ENCODE assay signal across 10 cellular contexts in genomic region chr2:85933753-85934594, GRCh38. TPM values are rescaled to one million over a fixed set of nuclear protein-coding genes. Genes with fewer than 3 reads are reported as not detected.
DNase-seq lines count a peak whose midpoint lies in the region; ATAC-seq and TF ChIP-seq lines count a peak whose summit lies in the region.
"Had no signal": no experiment of that assay in that cellular context is flagged by ENCODE, and none has a peak within 500 bp of the region (broad histone marks: within the 10 kb centered on the region; RNA-seq: fewer than 3 reads in every experiment).

No MANE protein-coding gene starts in this region.

- no peak overlapping the region for H3K4ac ChIP-seq in neuronal stem cell (ENCODE audit: low read length)

- H2AFZ ChIP-seq in neuronal stem cell (ENCODE audit: low read length) = no peak overlapping the region

- H3K4me3 ChIP-seq in AG10803 (ENCODE audit: low read length) = no peak overlapping the region
- no peak overlapping the region for H3K4me3 ChIP-seq in Jurkat, Clone E6-1 (ENCODE audit: low read length)
- H3K4me3 ChIP-seq in astrocyte of the spinal cord (ENCODE audit: low read depth, low read length) = no peak overlapping the region
- no peak overlapping the region for H3K4me3 ChIP-seq in lung
- no peak overlapping the region for H3K4me3 ChIP-seq in neuronal stem cell (ENCODE audit: low read length in 2 of 2)
- no peak overlapping the region for H3K4me3 ChIP-seq in testis
- H3K4me3 ChIP-seq: suprapubic skin had no signal

- no peak overlapping the region for H3K18ac ChIP-seq in neuronal stem cell (ENCODE audit: low read length)

- H3K36me3 ChIP-seq in lung (ENCODE audit: control insufficient read depth in 2 of 2, insufficient read depth in 2 of 2, low read length in 2 of 2) = no peaks in the 10 kb centered on the region
- H3K36me3 ChIP-seq in neuronal stem cell (replicated peaks in 1 of 2; ENCODE audit: control insufficient read depth in 2 of 2, insufficient read depth in 2 of 2, low read length in 2 of 2) = no peaks in the 10 kb centered on the region
- no peaks in the 10 kb centered on the region for H3K36me3 ChIP-seq in testis (ENCODE audit: low read depth, missing control alignments)
- H3K36me3 ChIP-seq: suprapubic skin had no signal

- H3K4me2 ChIP-seq in neuronal stem cell (ENCODE audit: insufficient read depth, low read length, poor library complexity, severe bottlenecking) = no peak overlapping the region

- no peak overlapping the region for H3K27ac Mint-ChIP-seq in glutamatergic neuron (ENCODE audit: unreplicated experiment)

- H3K4me1 ChIP-seq in lung (ENCODE audit: control insufficient read depth in 2 of 2, insufficient read depth in 2 of 2, low read length in 2 of 2) (no peaks in the 10 kb centered on the region), neuronal stem cell (ENCODE audit: control insufficient read depth in 2 of 2, insufficient read depth in 1 of 2, low read depth in 1 of 2, low read length in 2 of 2) (peaks cover 6 to 8% of the 10 kb centered on the region in 2 donors), testis (peaks cover 36% of the 10 kb centered on the region)

- H4K91ac ChIP-seq in neuronal stem cell (ENCODE audit: low read depth, low read length, poor library complexity) = no peak overlapping the region

- H3K4me1 Mint-ChIP-seq in glutamatergic neuron (ENCODE audit: low read depth, unreplicated experiment) = peaks cover 4% of the 10 kb centered on the region

- H3K79me1 ChIP-seq in neuronal stem cell (ENCODE audit: low read depth, low read length) = no peaks in the 10 kb centered on the region

- H2BK12ac ChIP-seq in neuronal stem cell (ENCODE audit: low read length) = no peak overlapping the region

- in situ Hi-C loops in astrocyte of the spinal cord (cut with HindIII; ENCODE audit: low sequenced_read_pairs) = no loop called here

- H3K9me3 ChIP-seq in lung (ENCODE audit: control insufficient read depth in 2 of 2, insufficient read depth in 1 of 2, low read length in 1 of 2) (no peaks in the 10 kb centered on the region), neuronal stem cell (replicated peaks in 1 of 2; ENCODE audit: control insufficient read depth in 2 of 2, insufficient read depth in 1 of 2, low read depth in 1 of 2, low read length in 2 of 2) (no peaks in the 10 kb centered on the region), testis (no peaks in the 10 kb centered on the region)
- H3K9me3 ChIP-seq: suprapubic skin had no signal

- H3K23ac ChIP-seq in neuronal stem cell (ENCODE audit: low read depth, low read length, poor library complexity) = no peak overlapping the region

- H3K27me3 ChIP-seq in lung (ENCODE audit: control insufficient read depth, insufficient read depth) = no peaks in the 10 kb centered on the region
- H3K27me3 ChIP-seq in neuronal stem cell (ENCODE audit: control insufficient read depth in 3 of 3, insufficient read depth in 3 of 3, low read depth in 1 of 3, low read length in 3 of 3) = no peaks in the 10 kb centered on the region
- H3K27me3 ChIP-seq in testis = no peaks in the 10 kb centered on the region
- H3K27me3 ChIP-seq: suprapubic skin had no signal

- DNase-seq in AG10803 (ENCODE audit: low read depth) (peak; percentile 79), astrocyte of the spinal cord (ENCODE audit: low read depth, low spot score) (peak; percentile 71), lung (ENCODE audit: low spot score) (no peak), neuronal stem cell (ENCODE audit: low spot score) (no peak), glutamatergic neuron (no peak), testis (no peak)
- DNase-seq in Jurkat, Clone E6-1 (ENCODE audit: low read depth, low spot score) = peak; percentile 37
- DNase-seq: PC-3 had no signal

- H3K27ac ChIP-seq in lung (ENCODE audit: low read depth in 1 of 2, low read length in 1 of 2) (peak overlapping the region in 1 of 2 donors; percentile 26), neuronal stem cell (replicated peaks; ENCODE audit: low read length) (no peak overlapping the region), testis (peak overlapping the region in 1 of 2 donors; percentile 44)
- H3K27ac ChIP-seq: suprapubic skin had no signal

- H3K36me3 Mint-ChIP-seq in glutamatergic neuron (ENCODE audit: unreplicated experiment) = peaks cover 3% of the 10 kb centered on the region

- H4K8ac ChIP-seq in neuronal stem cell (ENCODE audit: low read depth, low read length) = no peak overlapping the region

- ATAC-seq in lung (ENCODE audit: insufficient read depth, low FRiP score) (peak; percentile 49), GM18868 (IDR thresholded peaks at IDR 0.05; ENCODE audit: unreplicated experiment) (no peak)
- ATAC-seq: PC-3 had no signal

- TF ChIP-seq CTCF in AG10803 (conservative IDR thresholded peaks at IDR 0.05; ENCODE audit: low read length) (no peak), astrocyte of the spinal cord (IDR thresholded peaks at IDR 0.05; ENCODE audit: low read depth, low read length) (no peak), lung (IDR thresholded peaks at IDR 0.05; ENCODE audit: control extremely low read depth, extremely low read depth) (no peak), glutamatergic neuron (IDR thresholded peaks at IDR 0.05; ENCODE audit: partially characterized antibody, unreplicated experiment) (no peak), testis (IDR thresholded peaks at IDR 0.05) (no peak)

- H3K14ac ChIP-seq in neuronal stem cell (ENCODE audit: low read length) = no peak overlapping the region

- 42 to 45% methylated on average over 7 of the region's 7 CpGs for WGBS in lung, 2 donors
- no CpG with 5 or more reads among the region's 7 CpGs for WGBS in neuronal stem cell (ENCODE audit: extremely low coverage in 2 of 2, insufficient read length in 2 of 2, insufficient replicate concordance in 1 of 2), 2 donors
- WGBS in testis, 2 donors = 41 to 50% methylated on average over 7 of the region's 7 CpGs

- no peak for TF ChIP-seq POLR2A in testis (IDR thresholded peaks at IDR 0.05)

- peaks cover 2% of the 10 kb centered on the region for H3K27me3 Mint-ChIP-seq in glutamatergic neuron (ENCODE audit: unreplicated experiment)

- H2BK15ac ChIP-seq in neuronal stem cell (ENCODE audit: low read length) = no peak overlapping the region

- no peak overlapping the region for H2AK5ac ChIP-seq in neuronal stem cell (ENCODE audit: low read depth, low read length)

- intact Hi-C loops in testis (cut with DNase I; ENCODE audit: low total_unique reads) = no loop called here

- H3K4me3 Mint-ChIP-seq in glutamatergic neuron (ENCODE audit: unreplicated experiment) = no peak overlapping the region

- H3K9ac ChIP-seq in neuronal stem cell (ENCODE audit: low read depth, low read length, poor library complexity) = no peak overlapping the region

- no peak overlapping the region for H2BK5ac ChIP-seq in neuronal stem cell (ENCODE audit: low read length)

- H2BK120ac ChIP-seq in neuronal stem cell (ENCODE audit: low read depth, low read length) = no peak overlapping the region

- H3K9me3 Mint-ChIP-seq in glutamatergic neuron (ENCODE audit: unreplicated experiment) = peaks cover 2% of the 10 kb centered on the region

RNA-seq across cellular contexts. Expression of gene ST3GAL5, which starts 45.2 kb away (rescaled TPM):
- 13.5 TPM for polyA plus RNA-seq in Jurkat, Clone E6-1 (2012; ENCODE audit: insufficient read depth, insufficient read length)
- total RNA-seq in lung (100 to 1,000 TPM in 1 of 2 donors, 10 to 100 TPM in 1; 71.1 to 149 TPM), glutamatergic neuron (ENCODE audit: unreplicated experiment) (46.5 TPM), testis (10 to 100 TPM; 38.3 to 60.0 TPM)
- polyA plus RNA-seq in lung (10 to 100 TPM; 31.1 to 57.7 TPM), testis (ENCODE audit: insufficient read depth, low read depth, low replicate concordance) (48.2 TPM)
- polyA plus RNA-seq in neuronal stem cell (2013, experiment 1 of 2) = 5.0 TPM
- polyA plus RNA-seq in neuronal stem cell (2013, experiment 2 of 2) = 5.3 TPM

Comparison
In these comparisons a context has a peak if more than half of its experiments do, and no peak if none do; other contexts are left out.
1. DNase-seq: peak in AG10803 (single experiment), Jurkat, Clone E6-1 (single experiment) and astrocyte of the spinal cord (single experiment); none in lung (single experiment), neuronal stem cell (single experiment), glutamatergic neuron (single experiment) and testis (single experiment).